Comparison of ENCODE assay signal across 9 cellular contexts in the genomic region with DNA sequence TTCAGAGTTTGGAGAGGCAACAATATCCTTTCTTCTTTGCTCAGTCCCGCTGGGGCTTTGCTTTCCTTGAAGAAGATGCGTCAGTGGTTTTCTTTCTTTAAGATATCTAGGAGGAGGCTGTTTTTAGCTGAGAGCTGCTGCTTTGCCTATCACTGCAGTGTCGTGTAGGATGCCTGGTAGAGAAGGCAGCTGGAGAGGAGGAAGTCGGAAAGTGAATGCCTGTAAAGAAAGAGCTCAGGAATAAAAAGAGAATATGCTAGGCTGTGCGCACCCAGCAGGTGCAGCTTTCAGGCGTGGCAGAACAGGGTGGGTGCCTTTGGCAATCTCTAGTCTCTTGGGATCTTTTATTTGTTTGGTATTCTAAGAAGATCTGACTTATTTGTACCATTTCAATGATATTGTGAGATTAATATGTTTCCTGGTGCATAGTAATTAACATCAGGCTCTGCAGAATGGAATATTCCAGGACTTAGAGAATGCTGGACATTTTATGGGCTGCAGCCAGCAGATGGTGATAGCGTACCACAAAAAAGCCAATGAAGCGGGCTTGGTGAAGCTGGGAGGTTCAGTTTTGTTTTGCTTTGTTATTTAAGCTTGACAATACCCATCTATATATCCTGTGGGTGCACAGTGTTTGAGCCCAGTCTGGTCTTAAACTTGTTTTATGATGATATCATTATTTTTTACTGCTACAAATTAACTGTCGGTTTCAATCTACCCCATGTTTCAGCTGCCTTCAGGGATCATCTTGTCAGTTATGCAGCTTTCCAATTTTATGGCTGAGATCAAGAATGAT. TPM values are rescaled to one million over a fixed set of nuclear protein-coding genes. Genes with fewer than 3 reads are reported as not detected.
A peak's percentile ranks its signal among the peaks of the same experiment; 100 is the strongest.
DNase-seq lines count a peak whose midpoint lies in the region; ATAC-seq and TF ChIP-seq lines count a peak whose summit lies in the region.
"Had no signal": no experiment of that assay in that cellular context is flagged by ENCODE, and none has a peak within 500 bp of the region (broad histone marks: within the 10 kb centered on the region; RNA-seq: fewer than 3 reads in every experiment).

No MANE protein-coding gene starts in this region.

- intact Hi-C loops in spleen (cut with DNase I; ENCODE audit: low total_unique reads), result loop anchor here (5.0 kb wide), 1 partner anchor 350 kb away; no protein-coding TSS in a partner anchor

- H3K9me3 ChIP-seq in spleen, result no peaks in the 10 kb centered on the region
- H3K9me3 ChIP-seq: BLaER1 had no signal

- peaks cover 0 to 6% (median 0%) of the 10 kb centered on the region in 6 donors for H3K4me1 ChIP-seq in spleen
- H3K4me1 ChIP-seq: BLaER1 had no signal

- H3K27me3 ChIP-seq in brain microvascular endothelial cell (replicated peaks) (no peaks in the 10 kb centered on the region), spleen (replicated peaks in 1 of 7) (no peaks in the 10 kb centered on the region)
- H3K27me3 ChIP-seq: BLaER1 had no signal

- in situ Hi-C loops in brain microvascular endothelial cell (cut with HindIII; ENCODE audit: low pct_ligation_motif_present, low sequenced_read_pairs), result loop anchor here (25.0 kb wide), 1 partner anchor 350 kb away; no protein-coding TSS in a partner anchor

- no peak overlapping the region for H3K27ac ChIP-seq in brain microvascular endothelial cell
- H3K27ac ChIP-seq in spleen, result no peak overlapping the region
- H3K27ac ChIP-seq: BLaER1 had no signal

- 48 to 59% (median 52%) methylated on average over 9 of the region's 9 CpGs for WGBS in spleen, 5 donors

- no peak overlapping the region for H3K4me3 ChIP-seq in brain microvascular endothelial cell (ENCODE audit: low read depth, low read length)
- H3K4me3 ChIP-seq in spleen, result peak overlapping the region in 1 of 8 donors; percentile 17
- H3K4me3 ChIP-seq: BLaER1 had no signal

- ATAC-seq in GM21786 (IDR thresholded peaks at IDR 0.05; ENCODE audit: unreplicated experiment), result peak; percentile 86

- H3K36me3 ChIP-seq in brain microvascular endothelial cell (replicated peaks) (no peaks in the 10 kb centered on the region), spleen (no peaks in the 10 kb centered on the region)
- H3K36me3 ChIP-seq: BLaER1 had no signal

- TF ChIP-seq POLR2A in spleen (IDR thresholded peaks at IDR 0.05), result no peak

- peak; percentile 77 for DNase-seq in DMS 273 (lab: John Stamatoyannopoulos, UW; ENCODE audit: unreplicated experiment)
- no peak for DNase-seq in DMS 273 treated with DMSO at 0.1 percent for 48 hours (lab: John Stamatoyannopoulos, UW)
- peak; percentile 89 to 94 for DNase-seq in Kasumi-1 (lab: John Stamatoyannopoulos, UW)
- peak; percentile 43 for DNase-seq in SHP77 treated with DMSO at 0.1 percent for 48 hours (lab: John Stamatoyannopoulos, UW)
- peak; percentile 61 for DNase-seq in brain microvascular endothelial cell
- DNase-seq in iPS-NIHi7 (ENCODE audit: extremely low spot score), result peak; percentile 63
- no peak for DNase-seq in spleen

- TF ChIP-seq CTCF in brain microvascular endothelial cell (IDR thresholded peaks at IDR 0.05; ENCODE audit: low read depth, low read length, missing control alignments), result peak; percentile 85
- TF ChIP-seq CTCF in spleen (IDR thresholded peaks at IDR 0.05 in 8 of 11, conservative IDR thresholded peaks at IDR 0.05 in 3 of 11), result peak; percentile 38 to 78 (median 60)

RNA-seq across cellular contexts. Expression of a gene that starts 34.9 kb away (rescaled TPM):
- total RNA-seq in spleen, result 100 to 1,000 TPM in 6 of 7 donors, 10 to 100 TPM in 1; 66.5 to 205 (median 169) TPM
- polyA plus RNA-seq in spleen, result 10 to 100 TPM; 19.2 to 78.9 (median 23.4) TPM

Comparison
In these comparisons a context has a peak if more than half of its experiments do, and no peak if none do; other contexts are left out.
1. DNase-seq: peak in DMS 273 (single experiment), Kasumi-1 (2 of 2), SHP77 treated with DMSO at 0.1 percent for 48 hours (single experiment), brain microvascular endothelial cell (single experiment) and iPS-NIHi7 (single experiment); none in DMS 273 treated with DMSO at 0.1 percent for 48 hours (single experiment) and spleen (single experiment).